ENCODE assay signal across 1 cellular context in the genomic region with DNA sequence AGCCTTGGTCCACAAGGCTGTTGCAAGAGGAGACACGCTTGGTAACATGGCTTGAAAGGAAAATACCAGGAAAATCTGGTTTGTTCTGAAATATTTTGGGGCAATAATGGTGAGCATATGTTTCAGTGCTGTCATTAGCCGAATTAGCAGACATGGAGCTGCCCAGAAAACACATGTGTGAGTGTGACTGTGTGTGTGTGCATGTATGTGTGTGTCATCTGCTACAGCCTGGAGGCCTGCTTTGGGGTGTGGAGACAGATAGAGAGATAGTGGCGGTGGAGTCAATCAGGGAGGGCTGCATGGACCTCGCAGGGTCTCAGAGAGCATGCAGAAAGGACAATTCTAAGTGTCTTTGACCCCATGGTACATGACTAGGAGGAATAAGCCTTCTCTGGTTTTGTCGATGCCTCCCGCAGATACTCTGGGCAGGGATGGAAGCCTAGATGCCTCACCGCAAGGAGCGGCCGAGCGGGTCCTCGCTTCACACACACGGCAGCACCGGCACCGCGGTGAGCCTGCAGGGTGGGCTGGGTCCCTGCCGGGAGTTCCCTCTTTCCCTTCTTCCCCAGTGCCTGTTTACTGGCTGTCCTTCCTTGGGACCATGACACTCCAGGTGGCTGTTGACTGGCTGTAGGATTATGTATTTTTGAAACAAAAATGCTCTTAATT.
TF ChIP-seq lines count a peak whose summit lies in the region.

No MANE protein-coding gene starts in this region.

TF ChIP-seq in HEK293, 187 proteins besides CTCF, POLR2A, EP300 and RAD21:
- no peak for TF ChIP-seq ZNF391 (tag by site-specific recombination; IDR thresholded peaks at IDR 0.05; ENCODE audit: borderline replicate concordance, low read depth)
- TF ChIP-seq, protein P1, sequence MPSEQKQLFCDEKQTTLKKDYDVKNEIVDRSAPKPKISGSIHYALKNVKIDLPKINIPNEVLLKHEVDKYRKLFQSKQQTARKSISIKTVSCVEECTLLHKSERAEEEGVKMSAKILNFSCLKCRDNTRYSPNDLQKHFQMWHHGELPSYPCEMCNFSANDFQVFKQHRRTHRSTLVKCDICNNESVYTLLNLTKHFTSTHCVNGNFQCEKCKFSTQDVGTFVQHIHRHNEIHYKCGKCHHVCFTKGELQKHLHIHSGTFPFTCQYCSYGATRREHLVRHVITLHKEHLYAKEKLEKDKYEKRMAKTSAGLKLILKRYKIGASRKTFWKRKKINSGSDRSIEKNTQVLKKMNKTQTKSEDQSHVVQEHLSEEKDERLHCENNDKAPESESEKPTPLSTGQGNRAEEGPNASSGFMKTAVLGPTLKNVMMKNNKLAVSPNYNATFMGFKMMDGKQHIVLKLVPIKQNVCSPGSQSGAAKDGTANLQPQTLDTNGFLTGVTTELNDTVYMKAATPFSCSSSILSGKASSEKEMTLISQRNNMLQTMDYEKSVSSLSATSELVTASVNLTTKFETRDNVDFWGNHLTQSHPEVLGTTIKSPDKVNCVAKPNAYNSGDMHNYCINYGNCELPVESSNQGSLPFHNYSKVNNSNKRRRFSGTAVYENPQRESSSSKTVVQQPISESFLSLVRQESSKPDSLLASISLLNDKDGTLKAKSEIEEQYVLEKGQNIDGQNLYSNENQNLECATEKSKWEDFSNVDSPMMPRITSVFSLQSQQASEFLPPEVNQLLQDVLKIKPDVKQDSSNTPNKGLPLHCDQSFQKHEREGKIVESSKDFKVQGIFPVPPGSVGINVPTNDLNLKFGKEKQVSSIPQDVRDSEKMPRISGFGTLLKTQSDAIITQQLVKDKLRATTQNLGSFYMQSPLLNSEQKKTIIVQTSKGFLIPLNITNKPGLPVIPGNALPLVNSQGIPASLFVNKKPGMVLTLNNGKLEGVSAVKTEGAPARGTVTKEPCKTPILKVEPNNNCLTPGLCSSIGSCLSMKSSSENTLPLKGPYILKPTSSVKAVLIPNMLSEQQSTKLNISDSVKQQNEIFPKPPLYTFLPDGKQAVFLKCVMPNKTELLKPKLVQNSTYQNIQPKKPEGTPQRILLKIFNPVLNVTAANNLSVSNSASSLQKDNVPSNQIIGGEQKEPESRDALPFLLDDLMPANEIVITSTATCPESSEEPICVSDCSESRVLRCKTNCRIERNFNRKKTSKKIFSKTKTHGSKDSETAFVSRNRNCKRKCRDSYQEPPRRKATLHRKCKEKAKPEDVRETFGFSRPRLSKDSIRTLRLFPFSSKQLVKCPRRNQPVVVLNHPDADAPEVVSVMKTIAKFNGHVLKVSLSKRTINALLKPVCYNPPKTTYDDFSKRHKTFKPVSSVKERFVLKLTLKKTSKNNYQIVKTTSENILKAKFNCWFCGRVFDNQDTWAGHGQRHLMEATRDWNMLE (tag by site-specific recombination; conservative IDR thresholded peaks at IDR 0.05; ENCODE audit: low read depth): no peak
- TF ChIP-seq, protein P2, sequence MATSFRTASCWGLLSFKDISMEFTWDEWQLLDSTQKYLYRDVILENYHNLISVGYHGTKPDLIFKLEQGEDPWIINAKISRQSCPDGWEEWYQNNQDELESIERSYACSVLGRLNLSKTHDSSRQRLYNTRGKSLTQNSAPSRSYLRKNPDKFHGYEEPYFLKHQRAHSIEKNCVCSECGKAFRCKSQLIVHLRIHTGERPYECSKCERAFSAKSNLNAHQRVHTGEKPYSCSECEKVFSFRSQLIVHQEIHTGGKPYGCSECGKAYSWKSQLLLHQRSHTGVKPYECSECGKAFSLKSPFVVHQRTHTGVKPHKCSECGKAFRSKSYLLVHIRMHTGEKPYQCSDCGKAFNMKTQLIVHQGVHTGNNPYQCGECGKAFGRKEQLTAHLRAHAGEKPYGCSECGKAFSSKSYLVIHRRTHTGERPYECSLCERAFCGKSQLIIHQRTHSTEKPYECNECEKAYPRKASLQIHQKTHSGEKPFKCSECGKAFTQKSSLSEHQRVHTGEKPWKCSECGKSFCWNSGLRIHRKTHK (tag by site-specific recombination; IDR thresholded peaks at IDR 0.05): no peak
- TF ChIP-seq ZIC2 (tag by site-specific recombination; IDR thresholded peaks at IDR 0.05): peak; percentile 42; the same call in 1 of the 2 replicates
- TF ChIP-seq, protein P3, sequence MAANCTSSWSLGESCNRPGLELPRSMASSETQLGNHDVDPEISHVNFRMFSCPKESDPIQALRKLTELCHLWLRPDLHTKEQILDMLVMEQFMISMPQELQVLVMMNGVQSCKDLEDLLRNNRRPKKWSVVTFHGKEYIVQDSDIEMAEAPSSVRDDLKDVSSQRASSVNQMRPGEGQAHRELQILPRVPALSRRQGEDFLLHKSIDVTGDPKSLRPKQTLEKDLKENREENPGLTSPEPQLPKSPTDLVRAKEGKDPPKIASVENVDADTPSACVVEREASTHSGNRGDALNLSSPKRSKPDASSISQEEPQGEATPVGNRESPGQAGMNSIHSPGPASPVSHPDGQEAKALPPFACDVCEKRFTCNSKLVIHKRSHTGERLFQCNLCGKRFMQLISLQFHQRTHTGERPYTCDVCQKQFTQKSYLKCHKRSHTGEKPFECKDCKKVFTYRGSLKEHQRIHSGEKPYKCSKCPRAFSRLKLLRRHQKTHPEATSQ (tag by site-specific recombination; IDR thresholded peaks at IDR 0.05): no peak
- TF ChIP-seq, protein P4, sequence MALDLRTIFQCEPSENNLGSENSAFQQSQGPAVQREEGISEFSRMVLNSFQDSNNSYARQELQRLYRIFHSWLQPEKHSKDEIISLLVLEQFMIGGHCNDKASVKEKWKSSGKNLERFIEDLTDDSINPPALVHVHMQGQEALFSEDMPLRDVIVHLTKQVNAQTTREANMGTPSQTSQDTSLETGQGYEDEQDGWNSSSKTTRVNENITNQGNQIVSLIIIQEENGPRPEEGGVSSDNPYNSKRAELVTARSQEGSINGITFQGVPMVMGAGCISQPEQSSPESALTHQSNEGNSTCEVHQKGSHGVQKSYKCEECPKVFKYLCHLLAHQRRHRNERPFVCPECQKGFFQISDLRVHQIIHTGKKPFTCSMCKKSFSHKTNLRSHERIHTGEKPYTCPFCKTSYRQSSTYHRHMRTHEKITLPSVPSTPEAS (tag by site-specific recombination; IDR thresholded peaks at IDR 0.05): peak; percentile 60
- TF ChIP-seq, protein P5, sequence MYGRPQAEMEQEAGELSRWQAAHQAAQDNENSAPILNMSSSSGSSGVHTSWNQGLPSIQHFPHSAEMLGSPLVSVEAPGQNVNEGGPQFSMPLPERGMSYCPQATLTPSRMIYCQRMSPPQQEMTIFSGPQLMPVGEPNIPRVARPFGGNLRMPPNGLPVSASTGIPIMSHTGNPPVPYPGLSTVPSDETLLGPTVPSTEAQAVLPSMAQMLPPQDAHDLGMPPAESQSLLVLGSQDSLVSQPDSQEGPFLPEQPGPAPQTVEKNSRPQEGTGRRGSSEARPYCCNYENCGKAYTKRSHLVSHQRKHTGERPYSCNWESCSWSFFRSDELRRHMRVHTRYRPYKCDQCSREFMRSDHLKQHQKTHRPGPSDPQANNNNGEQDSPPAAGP (tag by site-specific recombination; IDR thresholded peaks at IDR 0.05): 0 out of 2 replicates have a peak, but pooled peaks have one; percentile 14
- TF ChIP-seq, protein P6, sequence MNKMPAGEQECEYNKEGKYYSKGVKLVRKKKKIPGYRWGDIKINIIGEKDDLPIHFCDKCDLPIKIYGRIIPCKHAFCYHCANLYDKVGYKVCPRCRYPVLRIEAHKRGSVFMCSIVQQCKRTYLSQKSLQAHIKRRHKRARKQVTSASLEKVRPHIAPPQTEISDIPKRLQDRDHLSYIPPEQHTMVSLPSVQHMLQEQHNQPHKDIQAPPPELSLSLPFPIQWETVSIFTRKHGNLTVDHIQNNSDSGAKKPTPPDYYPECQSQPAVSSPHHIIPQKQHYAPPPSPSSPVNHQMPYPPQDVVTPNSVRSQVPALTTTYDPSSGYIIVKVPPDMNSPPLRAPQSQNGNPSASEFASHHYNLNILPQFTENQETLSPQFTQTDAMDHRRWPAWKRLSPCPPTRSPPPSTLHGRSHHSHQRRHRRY (tag by site-specific recombination; IDR thresholded peaks at IDR 0.05): no peak
